21 cellular contexts compared by ENCODE assay signal in the genomic region with DNA sequence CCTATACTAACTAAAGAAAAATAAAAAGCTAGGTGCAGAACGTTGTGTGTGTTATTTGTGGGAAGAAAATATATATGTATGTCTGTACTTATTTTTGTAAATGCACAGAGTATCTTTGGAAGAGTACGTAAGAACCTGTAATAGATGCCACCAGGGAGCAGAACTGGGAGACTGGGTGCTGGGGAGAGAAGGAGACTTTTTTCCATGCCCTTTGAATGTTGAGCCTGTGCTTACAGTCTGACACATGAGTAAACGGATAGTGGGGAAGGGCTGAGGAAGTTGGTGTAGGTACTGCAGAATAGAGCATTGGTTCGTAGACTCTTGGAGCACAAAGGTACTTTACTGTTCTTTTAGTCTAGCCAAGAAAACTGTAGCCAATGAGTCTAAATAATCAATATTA. TPM values are rescaled to one million over a fixed set of nuclear protein-coding genes. Genes with fewer than 3 reads are reported as not detected.
DNase-seq lines count a peak whose midpoint lies in the region; ATAC-seq and TF ChIP-seq lines count a peak whose summit lies in the region.
"Had no signal": no experiment of that assay in that cellular context is flagged by ENCODE, and none has a peak within 500 bp of the region (broad histone marks: within the 10 kb centered on the region; RNA-seq: fewer than 3 reads in every experiment).

No MANE protein-coding gene starts in this region.

- no peak for ATAC-seq in activated T-cell treated with anti-CD3 and anti-CD28 coated beads, Interleukin-2, amount 50 U/mL, for 4 hours
- ATAC-seq: K562, right cardiac atrium had no signal

- peaks cover 6% of the 10 kb centered on the region for H3K9me3 Mint-ChIP-seq in activated T-cell treated with anti-CD3 and anti-CD28 coated beads, Interleukin-2, amount 50 U/mL, for 4 hours
- H3K9me3 Mint-ChIP-seq in IgD-negative memory B cell: peaks cover 0 to 4% (median 0%) of the 10 kb centered on the region in 3 donors
- H3K9me3 Mint-ChIP-seq in osteocyte (ENCODE audit: unreplicated experiment): peaks cover 4% of the 10 kb centered on the region

- no peaks in the 10 kb centered on the region for H3K36me3 Mint-ChIP-seq in activated T-cell treated with anti-CD3 and anti-CD28 coated beads, Interleukin-2, amount 50 U/mL, for 4 hours (ENCODE audit: insufficient read depth)
- H3K36me3 Mint-ChIP-seq in IgD-negative memory B cell (no peaks in the 10 kb centered on the region), osteocyte (ENCODE audit: unreplicated experiment) (no peaks in the 10 kb centered on the region)

- H3K27me3 Mint-ChIP-seq in activated T-cell treated with anti-CD3 and anti-CD28 coated beads, Interleukin-2, amount 50 U/mL, for 4 hours (ENCODE audit: low read depth): peaks cover 43% of the 10 kb centered on the region
- H3K27me3 Mint-ChIP-seq in IgD-negative memory B cell (no peaks in the 10 kb centered on the region), osteocyte (ENCODE audit: unreplicated experiment) (no peaks in the 10 kb centered on the region)

- peak overlapping the region; percentile 50 for H3K4me3 Mint-ChIP-seq in activated T-cell treated with anti-CD3 and anti-CD28 coated beads, Interleukin-2, amount 50 U/mL, for 4 hours
- H3K4me3 Mint-ChIP-seq in IgD-negative memory B cell (peak overlapping the region; percentile 82 to 94 (median 90)), osteocyte (ENCODE audit: unreplicated experiment) (peak overlapping the region; percentile 84)

- peak overlapping the region; percentile 30 to 80 (median 55) for H3K27ac Mint-ChIP-seq in IgD-negative memory B cell
- peak overlapping the region; percentile 90 for H3K27ac Mint-ChIP-seq in osteocyte (ENCODE audit: unreplicated experiment)

- H3K4me1 Mint-ChIP-seq in activated T-cell treated with anti-CD3 and anti-CD28 coated beads, Interleukin-2, amount 50 U/mL, for 4 hours (ENCODE audit: low read depth): peaks cover 9% of the 10 kb centered on the region
- peaks cover 15 to 22% (median 21%) of the 10 kb centered on the region in 3 donors for H3K4me1 Mint-ChIP-seq in IgD-negative memory B cell
- peaks cover 22% of the 10 kb centered on the region for H3K4me1 Mint-ChIP-seq in osteocyte (ENCODE audit: unreplicated experiment)

- no peak for DNase-seq in activated T-cell treated with anti-CD3 and anti-CD28 coated beads, Interleukin-2, amount 50 U/mL, for 4 hours
- DNase-seq in activated T-cell treated with anti-CD3 and anti-CD28 coated beads for 4 hours: no peak
- DNase-seq in cerebellar cortex (ENCODE audit: low spot score): peak; percentile 47
- DNase-seq in osteocyte (ENCODE audit: extremely low spot score, unreplicated experiment): no peak
- no peak for DNase-seq in NCI-H345 (lab: John Stamatoyannopoulos, UW)
- no peak for DNase-seq in NCI-H82 (lab: John Stamatoyannopoulos, UW)
- no peak for DNase-seq in foreskin melanocyte
- DNase-seq: activated CD4-positive, CD25-positive, alpha-beta regulatory T cell; activated gamma-delta T cell; aorta; hippocampal formation; kidney; mesenchymal stem cell; NCI-H2081; NCI-H510A treated with DMSO at 0.1 percent for 48 hours; right cardiac atrium; Right ventricle myocardium superior; stimulated activated naive CD4-positive, alpha-beta T cell treated with Interleukin-2 at 50 U/mL for 16 hours; tibial artery had no signal

- TF ChIP-seq CTCF in osteocyte (IDR thresholded peaks at IDR 0.05): no peak

RNA-seq across cellular contexts. Expression of a gene that starts 1.3 kb away (rescaled TPM):
- total RNA-seq in activated T-cell treated with anti-CD3 and anti-CD28 coated beads, Interleukin-2, amount 50 U/mL, for 4 hours: 1 to 10 TPM; 1.5 to 4.2 (median 1.7) TPM
- 55.5 TPM for polyA plus RNA-seq in IgD-negative memory B cell
- 104 and 106 TPM in 2 replicates for total RNA-seq in osteocyte

RNA-seq across cellular contexts. Expression of a gene that starts 35.6 kb away (rescaled TPM):
- 1 to 10 TPM; 5.3 to 7.0 (median 5.9) TPM for total RNA-seq in activated T-cell treated with anti-CD3 and anti-CD28 coated beads, Interleukin-2, amount 50 U/mL, for 4 hours
- polyA plus RNA-seq in IgD-negative memory B cell: 3.6 TPM
- 34.6 and 35.9 TPM in 2 replicates for total RNA-seq in osteocyte

RNA-seq across cellular contexts. Expression of a gene that starts 37.3 kb away (rescaled TPM):
- 1 to 10 TPM; 5.2 to 6.1 (median 5.4) TPM for total RNA-seq in activated T-cell treated with anti-CD3 and anti-CD28 coated beads, Interleukin-2, amount 50 U/mL, for 4 hours
- polyA plus RNA-seq in IgD-negative memory B cell: 3.6 TPM
- 19.5 and 23.1 TPM in 2 replicates for total RNA-seq in osteocyte

Comparison
In these comparisons a context has a peak if more than half of its experiments do, and no peak if none do; other contexts are left out.
1. RNA of a gene that starts 1.3 kb away (total RNA-seq): 104 to 106 TPM in osteocyte; 1.5 to 4.2 TPM in activated T-cell treated with anti-CD3 and anti-CD28 coated beads, Interleukin-2, amount 50 U/mL, for 4 hours; every median in the first group is over 10 times any median in the second.
2. Peak in every context shown above with its lines, with median percentiles within 50 percentile points of each other: H3K4me3 Mint-ChIP-seq.